ENCODE assay signal across 21 cellular contexts in the genomic region with DNA sequence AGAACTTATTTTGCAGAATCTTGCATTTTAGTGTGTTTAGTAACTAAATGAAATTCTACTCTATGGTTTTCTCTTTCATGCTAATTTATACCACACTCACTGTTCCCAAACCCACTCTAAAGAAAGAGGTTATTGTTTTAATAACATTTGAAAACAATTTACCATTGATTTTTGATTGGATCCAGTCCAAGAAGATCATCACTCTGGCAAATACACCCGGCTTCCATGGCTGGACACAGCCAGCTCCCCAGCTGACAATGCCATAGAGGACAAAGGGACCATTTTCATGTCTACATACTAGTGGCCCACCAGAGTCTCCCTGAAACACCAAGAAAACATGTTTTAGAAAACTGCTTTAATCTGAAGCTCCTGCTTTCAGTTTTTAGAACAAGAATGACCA. TPM values are rescaled to one million over a fixed set of nuclear protein-coding genes. Genes with fewer than 3 reads are reported as not detected.
DNase-seq lines count a peak whose midpoint lies in the region; ATAC-seq and TF ChIP-seq lines count a peak whose summit lies in the region.
"Had no signal": no experiment of that assay in that cellular context is flagged by ENCODE, and none has a peak within 500 bp of the region (broad histone marks: within the 10 kb centered on the region; RNA-seq: fewer than 3 reads in every experiment).

No MANE protein-coding gene starts in this region.

- no peaks in the 10 kb centered on the region for H3K9me2 ChIP-seq in PC-3 (replicated peaks; ENCODE audit: low read length)

- H2AFZ ChIP-seq in PC-3 (ENCODE audit: low read length), result no peak overlapping the region

- H3K4me2 ChIP-seq in PC-3 (ENCODE audit: low read length), result no peak overlapping the region

- no peaks in the 10 kb centered on the region for H3K79me2 ChIP-seq in PC-3 (ENCODE audit: low read length)

- CTCF ChIA-PET in PC-3 (lab: Charles Lee), result no interaction called here

- H3F3A ChIP-seq in PC-3 (ENCODE audit: low read length, unreplicated experiment), result no peaks in the 10 kb centered on the region

- ATAC-seq in sciatic nerve (peak; percentile 83), PC-3 (no peak)
- ATAC-seq: activated T-cell treated with anti-CD3 and anti-CD28 coated beads, Interleukin-2, amount 50 U/mL, for 72 hours; HepG2; left colon; naive thymus-derived CD4-positive, alpha-beta T cell; Panc1 had no signal

- H3K9ac ChIP-seq in PC-3 (ENCODE audit: low read length), result no peak overlapping the region

- POLR2A ChIA-PET in PC-3 (lab: Charles Lee; ENCODE audit: unreplicated experiment), result interaction anchor here (0.8 kb wide), 1 partner anchor 111 kb away, joined by 6 read pairs; no protein-coding TSS in a partner anchor

- no peaks in the 10 kb centered on the region for H4K20me1 ChIP-seq in PC-3 (ENCODE audit: low read length)

- no peaks in the 10 kb centered on the region for H3K9me3 ChIP-seq in PC-3 (ENCODE audit: low read length)
- H3K9me3 ChIP-seq: SJSA1, thoracic aorta, vagina had no signal

- no peak overlapping the region for H3K27ac ChIP-seq in PC-3 (ENCODE audit: low read length)
- H3K27ac ChIP-seq: cardiac muscle cell, SJSA1, thoracic aorta, vagina had no signal

- no peak for TF ChIP-seq CTCF in PC-3 (conservative IDR thresholded peaks at IDR 0.05; ENCODE audit: low read depth, low read length)

- DNase-seq in NCI-H1048 (lab: John Stamatoyannopoulos, UW) (peak; percentile 21), amygdala (lab: John Stamatoyannopoulos, UW) (peak in 49 of 56 donors; percentile 2 to 86 (median 36)), hippocampal formation (lab: John Stamatoyannopoulos, UW) (peak; percentile 61 to 92), sciatic nerve (ENCODE audit: low spot score) (no peak), RPMI8226 (no peak), PC-3 (no peak)
- no peak for DNase-seq in stimulated activated naive CD4-positive, alpha-beta T cell treated with Interleukin-2 at 50 U/mL for 16 hours (lab: John Stamatoyannopoulos, UW)
- DNase-seq: activated CD4-positive, alpha-beta T cell treated with anti-CD3 and anti-CD28 coated beads for 48 hours; activated naive CD4-positive, alpha-beta T cell treated with Interleukin-2 at 50 U/mL for 16 hours; activated T-cell treated with anti-CD3 and anti-CD28 coated beads, Interleukin-2, amount 50 U/mL, for 72 hours; EL; left colon; naive thymus-derived CD4-positive, alpha-beta T cell; NCI-H2081; NCI-H446 had no signal

- intact Hi-C loops in sciatic nerve (cut with DNase I) (no loop called here), PC-3 (cut with micrococcal nuclease) (no loop called here)

- H3K36me3 ChIP-seq in PC-3 (ENCODE audit: low read depth, low read length), result no peaks in the 10 kb centered on the region
- H3K36me3 ChIP-seq: cardiac muscle cell, SJSA1, thoracic aorta, vagina had no signal

- H3K27me3 ChIP-seq in PC-3 (ENCODE audit: low read length), result peaks cover 52% of the 10 kb centered on the region
- H3K27me3 ChIP-seq: cardiac muscle cell, SJSA1, vagina had no signal

- no TSS peak for BruUV-seq in PC-3 (replicated peaks; lab: Mats Ljungman, UMichigan)

- H3K4me1 ChIP-seq in PC-3 (ENCODE audit: insufficient read depth, low read length), result no peaks in the 10 kb centered on the region
- H3K4me1 ChIP-seq: SJSA1, vagina had no signal

- H3K4me3 ChIP-seq in PC-3 (ENCODE audit: low read length), result no peak overlapping the region
- H3K4me3 ChIP-seq: cardiac muscle cell, SJSA1, thoracic aorta, vagina had no signal

RNA-seq across cellular contexts. Expression of gene OVCH1, which starts 42.4 kb away (rescaled TPM):
- total RNA-seq in sciatic nerve, result 4.9 TPM
- total RNA-seq in PC-3 (2014; rRNA removed), result not detected in 2 replicates
- total RNA-seq: activated T-cell treated with anti-CD3 and anti-CD28 coated beads, Interleukin-2, amount 50 U/mL, for 72 hours; cardiac muscle cell; HepG2; naive thymus-derived CD4-positive, alpha-beta T cell; SJSA1 had no signal

Comparison
In these comparisons a context has a peak if more than half of its experiments do, and no peak if none do; other contexts are left out.
1. DNase-seq: peak in NCI-H1048 (single experiment), amygdala (49 of 56) and hippocampal formation (2 of 2); none in sciatic nerve (single experiment), stimulated activated naive CD4-positive, alpha-beta T cell treated with Interleukin-2 at 50 U/mL for 16 hours (single experiment), RPMI8226 (single experiment) and PC-3 (single experiment).